ENCODE assay signal across 7 cellular contexts in the genomic region with DNA sequence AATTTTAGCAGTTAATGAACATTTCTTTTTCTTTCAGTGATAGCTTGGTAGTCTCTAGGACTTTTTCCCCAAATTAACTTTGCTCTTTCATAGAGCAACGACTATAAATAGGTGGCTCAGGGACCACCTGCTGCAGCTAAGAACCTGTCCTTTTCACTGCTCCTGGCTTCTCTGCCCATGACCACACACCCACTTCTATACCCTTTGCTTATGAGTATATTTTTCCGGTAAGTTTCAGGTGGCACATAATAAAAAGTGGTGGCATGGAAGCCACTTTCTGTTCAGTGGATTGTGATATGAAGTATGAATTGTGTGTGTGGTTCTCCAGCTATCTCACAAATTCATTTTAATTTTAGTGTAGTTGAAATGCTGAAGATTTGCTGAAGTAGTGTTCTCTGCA. TPM values are rescaled to one million over a fixed set of nuclear protein-coding genes. Genes with fewer than 3 reads are reported as not detected.
A peak's percentile ranks its signal among the peaks of the same experiment; 100 is the strongest.
DNase-seq lines count a peak whose midpoint lies in the region; ATAC-seq and TF ChIP-seq lines count a peak whose summit lies in the region.

No MANE protein-coding gene starts in this region.

- H4K5ac ChIP-seq in mesendoderm (ENCODE audit: low read length): no peak overlapping the region

- peaks cover 3% of the 10 kb centered on the region for H3K79me1 ChIP-seq in mesendoderm (ENCODE audit: low read length)

- peaks cover 7 to 16% of the 10 kb centered on the region in 2 donors for H3K27me3 Mint-ChIP-seq in effector memory CD8-positive, alpha-beta T cell

- H2BK5ac ChIP-seq in mesendoderm (ENCODE audit: low read length): no peak overlapping the region

- H3K4me2 ChIP-seq in GM23248 (ENCODE audit: unreplicated experiment): peak overlapping the region; percentile 95
- peak overlapping the region; percentile 81 for H3K4me2 ChIP-seq in OCI-LY3 (ENCODE audit: low read length)
- no peak overlapping the region for H3K4me2 ChIP-seq in mesendoderm (ENCODE audit: low read length)

- H3K79me2 ChIP-seq in GM23248 (ENCODE audit: insufficient read depth) (peaks cover 28% of the 10 kb centered on the region), OCI-LY3 (ENCODE audit: low read length) (peaks cover 12% of the 10 kb centered on the region), mesendoderm (ENCODE audit: control insufficient read depth, insufficient read depth, low read length) (peaks cover 7% of the 10 kb centered on the region)

- H3K18ac ChIP-seq in mesendoderm (ENCODE audit: low read length): no peak overlapping the region

- peak overlapping the region; percentile 99 to 100 for H3K27ac Mint-ChIP-seq in effector memory CD8-positive, alpha-beta T cell

- no peak overlapping the region for H2BK15ac ChIP-seq in mesendoderm (replicated peaks; ENCODE audit: low read depth)

- peaks cover 12 to 15% of the 10 kb centered on the region in 2 donors for H3K4me1 Mint-ChIP-seq in effector memory CD8-positive, alpha-beta T cell (ENCODE audit: low read depth in 2 of 2)

- no peaks in the 10 kb centered on the region for H3K27me3 ChIP-seq in GM23248 (replicated peaks; ENCODE audit: insufficient read depth)
- H3K27me3 ChIP-seq in OCI-LY3 (ENCODE audit: low read depth, low read length): no peaks in the 10 kb centered on the region
- no peaks in the 10 kb centered on the region for H3K27me3 ChIP-seq in sigmoid colon
- H3K27me3 ChIP-seq in mesendoderm (ENCODE audit: insufficient read depth, low read length, poor library complexity): no peaks in the 10 kb centered on the region

- H3K4me3 Mint-ChIP-seq in effector memory CD8-positive, alpha-beta T cell: peak overlapping the region; percentile 92 to 95

- in situ Hi-C loops in GM23248 (cut with MboI): no loop called here

- WGBS in GM23248 (ENCODE audit: low coverage in 1 of 2, low lambda C conversion rate in 2 of 2, missing lambda C conversion rate in 2 of 2), 2 experiments: 79 to 82% methylated on average over 2 of the region's 2 CpGs
- 21 to 50% methylated on average over 2 of the region's 2 CpGs for WGBS in sigmoid colon, 2 donors
- WGBS in mesendoderm (ENCODE audit: extremely low coverage, insufficient coverage, low lambda C conversion rate): no CpG with 5 or more reads among the region's 2 CpGs

- no peak overlapping the region for H2AK5ac ChIP-seq in mesendoderm (ENCODE audit: low read length)

- H3K27ac ChIP-seq in GM23248 (no peak overlapping the region), OCI-LY3 (ENCODE audit: low read length) (no peak overlapping the region), sigmoid colon (peak overlapping the region in 3 of 4 donors; percentile 95 to 96 (median 96)), mesendoderm (ENCODE audit: low read depth, low read length) (no peak overlapping the region)

- H3K36me3 ChIP-seq in GM23248 (ENCODE audit: low read depth): peaks cover 21% of the 10 kb centered on the region
- peaks cover 8% of the 10 kb centered on the region for H3K36me3 ChIP-seq in OCI-LY3 (replicated peaks; ENCODE audit: low read depth, low read length)
- H3K36me3 ChIP-seq in sigmoid colon: peaks cover 0 to 35% (median 11%) of the 10 kb centered on the region in 4 donors
- H3K36me3 ChIP-seq in mesendoderm (ENCODE audit: control insufficient read depth, insufficient read depth, low read length): no peaks in the 10 kb centered on the region

- H4K20me1 ChIP-seq in GM23248 (ENCODE audit: insufficient read depth) (0 out of 2 replicates have a peak, but pooled peaks cover 4% of the 10 kb centered on the region), OCI-LY3 (ENCODE audit: insufficient read depth, low read length) (0 out of 2 replicates have a peak, but pooled peaks cover 8% of the 10 kb centered on the region)

- TF ChIP-seq POLR2A in sigmoid colon (IDR thresholded peaks at IDR 0.05): no peak

- no peaks in the 10 kb centered on the region for H3F3A ChIP-seq in GM23248 (ENCODE audit: insufficient read depth)

- no peak overlapping the region for H2BK120ac ChIP-seq in mesendoderm (ENCODE audit: low read depth, low read length)

- DNase-seq in GM23248: no peak
- DNase-seq in effector memory CD8-positive, alpha-beta T cell: no peak
- DNase-seq in sigmoid colon: no peak
- no peak for DNase-seq in mesendoderm
- no peak for DNase-seq in Kasumi-1 (lab: John Stamatoyannopoulos, UW)
- DNase-seq in globus pallidus (ENCODE audit: low spot score): no peak

- H4K8ac ChIP-seq in mesendoderm (ENCODE audit: low read depth, low read length): no peak overlapping the region

- H3K9me3 ChIP-seq in GM23248 (ENCODE audit: low read depth) (no peaks in the 10 kb centered on the region), OCI-LY3 (ENCODE audit: insufficient read depth, low read length) (no peaks in the 10 kb centered on the region), sigmoid colon (no peaks in the 10 kb centered on the region)

- H3K23ac ChIP-seq in mesendoderm (ENCODE audit: low read length): no peak overlapping the region

- no peak for ATAC-seq in effector memory CD8-positive, alpha-beta T cell (replicated peaks)

- no peaks in the 10 kb centered on the region for H3K9me2 ChIP-seq in GM23248 (ENCODE audit: insufficient read depth)

- H3K4ac ChIP-seq in mesendoderm (ENCODE audit: low read depth, low read length): no peak overlapping the region

- H3K4me3 ChIP-seq in GM23248 (peak overlapping the region; percentile 81), OCI-LY3 (ENCODE audit: low read length) (peak overlapping the region; percentile 86), sigmoid colon (peak overlapping the region in 3 of 4 donors; percentile 64 to 73 (median 66)), mesendoderm (ENCODE audit: low read length) (no peak overlapping the region)

- intact Hi-C loops in sigmoid colon (cut with DNase I): loop anchor here (2.0 to 5.0 kb wide), 3 partner anchors 37 to 145 kb away; partner anchors contain the start of genes CPED1 and TSPAN12

- no peak for TF ChIP-seq EP300 in sigmoid colon (IDR thresholded peaks at IDR 0.05)

- H2AFZ ChIP-seq in GM23248: no peak overlapping the region
- 0 out of 2 replicates have a peak overlapping the region, but pooled peaks have one; percentile 17 for H2AFZ ChIP-seq in OCI-LY3 (ENCODE audit: low read depth, low read length)

- TF ChIP-seq CTCF in OCI-LY3 (IDR thresholded peaks at IDR 0.05; ENCODE audit: low read depth, low read length): no peak
- TF ChIP-seq CTCF in sigmoid colon (IDR thresholded peaks at IDR 0.05): no peak

- H3K9ac ChIP-seq in GM23248: peak overlapping the region; percentile 96
- peak overlapping the region; percentile 94 for H3K9ac ChIP-seq in OCI-LY3 (ENCODE audit: low read length)
- no peak overlapping the region for H3K9ac ChIP-seq in mesendoderm (ENCODE audit: low read length)

- H3K9me3 Mint-ChIP-seq in effector memory CD8-positive, alpha-beta T cell: no peaks in the 10 kb centered on the region

- H3K36me3 Mint-ChIP-seq in effector memory CD8-positive, alpha-beta T cell (ENCODE audit: insufficient read depth): peaks cover 54% of the 10 kb centered on the region

- H3K4me1 ChIP-seq in GM23248 (ENCODE audit: insufficient read depth) (peaks cover 13% of the 10 kb centered on the region; the same call in 1 of the 2 replicates), OCI-LY3 (ENCODE audit: low read length) (peaks cover 11% of the 10 kb centered on the region), sigmoid colon (peaks cover 0 to 29% (median 10%) of the 10 kb centered on the region in 4 donors), mesendoderm (ENCODE audit: control insufficient read depth, low read depth, low read length) (no peaks in the 10 kb centered on the region)

- no peak overlapping the region for H3K56ac ChIP-seq in mesendoderm (ENCODE audit: low read length)

RNA-seq across cellular contexts. Expression of gene ING3, which starts 1.2 kb away (rescaled TPM):
- total RNA-seq in GM23248 (2014; rRNA removed; shearing (Covaris generic)): 10.1 and 13.3 TPM in 2 replicates
- 21.6 and 27.0 TPM in 2 replicates for polyA plus RNA-seq in GM23248 (2016; fragmentation: Nextera tagmentation; extraction: Ambion mirVana)
- 10 to 100 TPM; 16.6 to 33.1 (median 25.4) TPM for total RNA-seq in sigmoid colon
- polyA plus RNA-seq in sigmoid colon: 10 to 100 TPM in 2 of 3 donors, 1 to 10 TPM in 1; 9.6 to 11.8 (median 10.9) TPM
- polyA plus RNA-seq in mesendoderm (2013, experiment 1 of 2): 28.5 TPM
- 29.5 TPM for polyA plus RNA-seq in mesendoderm (2013, experiment 2 of 2)

RNA-seq across cellular contexts. Expression of gene CPED1, which starts 36.7 kb away (rescaled TPM):
- total RNA-seq in GM23248 (2014; rRNA removed; shearing (Covaris generic)): 20.2 and 23.0 TPM in 2 replicates
- polyA plus RNA-seq in GM23248 (2016; fragmentation: Nextera tagmentation; extraction: Ambion mirVana) (12.4 and 13.5 TPM in 2 replicates), sigmoid colon (1 to 10 TPM; 1.2 to 2.2 (median 1.8) TPM)
- total RNA-seq in sigmoid colon: 100 to 1,000 TPM in 1 of 4 donors, 10 to 100 TPM in 3; 79.6 to 120 (median 89.3) TPM
- 0.11 TPM for polyA plus RNA-seq in mesendoderm (2013, experiment 1 of 2)
- polyA plus RNA-seq in mesendoderm (2013, experiment 2 of 2): 0.17 TPM

Comparison
In these comparisons a context has a peak if more than half of its experiments do, and no peak if none do; other contexts are left out.
1. H3K27ac ChIP-seq: peak in sigmoid colon (3 of 4); none in GM23248 (single experiment), OCI-LY3 (single experiment) and mesendoderm (single experiment).